9 cellular contexts compared by ENCODE assay signal in genomic region chr9:32589083-32589713, GRCh38. TPM values are rescaled to one million over a fixed set of nuclear protein-coding genes. Genes with fewer than 3 reads are reported as not detected.
DNase-seq lines count a peak whose midpoint lies in the region; ATAC-seq, FAIRE-seq and TF ChIP-seq lines count a peak whose summit lies in the region.
"Had no signal": no experiment of that assay in that cellular context is flagged by ENCODE, and none has a peak within 500 bp of the region (broad histone marks: within the 10 kb centered on the region; RNA-seq: fewer than 3 reads in every experiment).

No MANE protein-coding gene starts in this region.

- H3K4me1 Mint-ChIP-seq in activated CD8-positive, alpha-beta T cell treated with anti-CD3 and anti-CD28 coated beads, Interleukin-2, amount 10 ng/mL, durations not matched to agents 7 days and 5 days (ENCODE audit: low read depth): no peaks in the 10 kb centered on the region

- no peaks in the 10 kb centered on the region for H3K79me2 ChIP-seq in keratinocyte (ENCODE audit: control insufficient read depth, insufficient read depth, low read length)

- no peaks in the 10 kb centered on the region for H3K9me3 Mint-ChIP-seq in activated CD8-positive, alpha-beta T cell treated with anti-CD3 and anti-CD28 coated beads, Interleukin-2, amount 10 ng/mL, durations not matched to agents 7 days and 5 days (ENCODE audit: insufficient read depth)

- H3K9ac ChIP-seq in keratinocyte (ENCODE audit: control insufficient read depth, extremely low read depth, insufficient read depth, low read length): no peak overlapping the region

- H3K4me3 Mint-ChIP-seq in activated CD8-positive, alpha-beta T cell treated with anti-CD3 and anti-CD28 coated beads, Interleukin-2, amount 10 ng/mL, durations not matched to agents 7 days and 5 days: no peak overlapping the region

- DNase-seq in DMS114 treated with DMSO at 0.1 percent for 48 hours (lab: John Stamatoyannopoulos, UW; ENCODE audit: unreplicated experiment) (peak; percentile 28), NB4 (ENCODE audit: low read depth) (peak; percentile 76), keratinocyte (ENCODE audit: low read depth, low spot score) (no peak), nucleus accumbens (lab: John Stamatoyannopoulos, UW) (no peak), 8988T (no peak)
- DNase-seq in activated CD8-positive, alpha-beta T cell treated with anti-CD3 and anti-CD28 coated beads, Interleukin-2, amount 10 ng/mL, durations not matched to agents 7 days and 5 days: no peak

- H3K27me3 Mint-ChIP-seq in activated CD8-positive, alpha-beta T cell treated with anti-CD3 and anti-CD28 coated beads, Interleukin-2, amount 10 ng/mL, durations not matched to agents 7 days and 5 days (ENCODE audit: low read depth): peaks cover 39% of the 10 kb centered on the region

- no peak overlapping the region for H2AFZ ChIP-seq in keratinocyte (ENCODE audit: control insufficient read depth, low read length)

- no peak overlapping the region for H3K27ac ChIP-seq in keratinocyte (ENCODE audit: control insufficient read depth, insufficient read depth, low read length)

- no peaks in the 10 kb centered on the region for H3K36me3 ChIP-seq in keratinocyte (ENCODE audit: control insufficient read depth in 2 of 2, extremely low read depth in 1 of 2, insufficient read depth in 2 of 2, low read length in 2 of 2)

- H3K36me3 Mint-ChIP-seq in activated CD8-positive, alpha-beta T cell treated with anti-CD3 and anti-CD28 coated beads, Interleukin-2, amount 10 ng/mL, durations not matched to agents 7 days and 5 days (ENCODE audit: low read depth): no peaks in the 10 kb centered on the region

- peak; percentile 67 for ATAC-seq in GM21529 (IDR thresholded peaks at IDR 0.05; ENCODE audit: unreplicated experiment)
- peak; percentile 68 for ATAC-seq in activated CD8-positive, alpha-beta T cell treated with anti-CD3 and anti-CD28 coated beads, Interleukin-2, amount 10 ng/mL, durations not matched to agents 7 days and 5 days
- ATAC-seq in GM21526 (IDR thresholded peaks at IDR 0.05; ENCODE audit: low FRiP score, unreplicated experiment): no peak

- H3K4me2 ChIP-seq in keratinocyte (ENCODE audit: control insufficient read depth, extremely low read depth, insufficient read depth, low read depth, low read length): no peak overlapping the region

- no peaks in the 10 kb centered on the region for H3K9me1 ChIP-seq in keratinocyte (ENCODE audit: control insufficient read depth, extremely low read depth, insufficient read depth, low read length)

- FAIRE-seq in keratinocyte (lab: Jason Lieb, UNC): peak; percentile 57
- FAIRE-seq: islet of Langerhans had no signal

- TF ChIP-seq CTCF in NB4 (IDR thresholded peaks at IDR 0.05; ENCODE audit: low read depth, low read length) (peak; percentile 79), keratinocyte (optimal IDR thresholded peaks at IDR 0.05 in 1 of 3, IDR thresholded peaks at IDR 0.05 in 1 of 3, conservative IDR thresholded peaks at IDR 0.05 in 1 of 3; ENCODE audit: extremely low read depth in 1 of 3, insufficient read depth in 2 of 3, low read length in 3 of 3) (peak in 2 of 3 experiments; percentile 51 to 58)

- POLR2A ChIA-PET in activated CD8-positive, alpha-beta T cell treated with anti-CD3 and anti-CD28 coated beads, Interleukin-2, amount 10 ng/mL, durations not matched to agents 7 days and 5 days (lab: Charles Lee): interaction anchor here (0.7 kb wide), 1 partner anchor 436 kb away, joined by 3 read pairs; the partner anchor contains the start of gene DNAJA1

- H3K9me3 ChIP-seq in keratinocyte (ENCODE audit: control insufficient read depth, low read depth, low read length): no peaks in the 10 kb centered on the region

- no peak overlapping the region for H3K4me3 ChIP-seq in NB4 (ENCODE audit: low read depth, low read length)
- H3K4me3 ChIP-seq in keratinocyte (ENCODE audit: control insufficient read depth in 2 of 3, extremely low read depth in 1 of 3, insufficient read depth in 2 of 3, low read depth in 1 of 3, low read length in 3 of 3): no peak overlapping the region

- no peaks in the 10 kb centered on the region for H3K27me3 ChIP-seq in keratinocyte (ENCODE audit: control insufficient read depth, extremely low read depth, insufficient read depth, low read length)

- peaks cover 8% of the 10 kb centered on the region for H3K4me1 ChIP-seq in keratinocyte (ENCODE audit: control insufficient read depth, extremely low read depth, insufficient read depth, low read length)

- H3K27ac Mint-ChIP-seq in activated CD8-positive, alpha-beta T cell treated with anti-CD3 and anti-CD28 coated beads, Interleukin-2, amount 10 ng/mL, durations not matched to agents 7 days and 5 days: no peak overlapping the region

- dilution Hi-C loops in keratinocyte (cut with MboI; ENCODE audit: extremely low pct_ligation_motif_present, low sequenced_read_pairs): no loop called here

- no peaks in the 10 kb centered on the region for H4K20me1 ChIP-seq in keratinocyte (ENCODE audit: control insufficient read depth, extremely low read depth, insufficient read depth, low read length)

- CTCF ChIA-PET in activated CD8-positive, alpha-beta T cell treated with anti-CD3 and anti-CD28 coated beads, Interleukin-2, amount 10 ng/mL, durations not matched to agents 7 days and 5 days (lab: Charles Lee): interaction anchor here (0.7 to 6.6 kb wide), 8 partner anchors 8 to 637 kb away, joined by 3 to 50 read pairs (median 7); no protein-coding TSS in a partner anchor

- no peak for TF ChIP-seq POLR2A in NB4 (IDR thresholded peaks at IDR 0.05; ENCODE audit: extremely low read depth, insufficient read length)

RNA-seq across cellular contexts. Expression of gene NDUFB6, which starts 16.2 kb away (rescaled TPM):
- total RNA-seq in activated CD8-positive, alpha-beta T cell treated with anti-CD3 and anti-CD28 coated beads, Interleukin-2, amount 10 ng/mL, durations not matched to agents 7 days and 5 days: 10 to 100 TPM; 47.5 to 57.7 TPM
- 50.2 to 67.0 TPM (median 60.7 TPM) in 3 replicates for polyA plus RNA-seq in keratinocyte
- 47.3 TPM for polyA plus RNA-seq in keratinocyte (2011; ENCODE audit: low read depth)
- 38.4 and 41.6 TPM in 2 replicates for polyA plus RNA-seq in keratinocyte (2011; cell fraction: cytosol; rRNA removed)
- 16.5 and 25.5 TPM in 2 replicates for polyA plus RNA-seq in keratinocyte (2011; cell fraction: nucleus; rRNA removed)
- 33.3 and 74.3 TPM in 2 replicates for polyA plus RNA-seq in keratinocyte (2012; ENCODE audit: low replicate concordance)
- 8.0 to 16.1 TPM (median 9.6 TPM) in 3 replicates for polyA minus RNA-seq in keratinocyte
- 42.8 TPM for polyA minus RNA-seq in keratinocyte (2011; cell fraction: cytosol; rRNA and poly(A)+ RNA removed)
- polyA minus RNA-seq in keratinocyte (2011; cell fraction: nucleus; rRNA and poly(A)+ RNA removed): 6.8 and 10.2 TPM in 2 replicates

RNA-seq across cellular contexts. Expression of gene TOPORS, which starts 36.8 kb away (rescaled TPM):
- 10 to 100 TPM; 11.9 to 12.0 TPM for total RNA-seq in activated CD8-positive, alpha-beta T cell treated with anti-CD3 and anti-CD28 coated beads, Interleukin-2, amount 10 ng/mL, durations not matched to agents 7 days and 5 days
- polyA plus RNA-seq in keratinocyte: 12.8 to 17.1 TPM (median 13.5 TPM) in 3 replicates
- polyA plus RNA-seq in keratinocyte (2011; ENCODE audit: low read depth): 37.3 TPM
- polyA plus RNA-seq in keratinocyte (2011; cell fraction: cytosol; rRNA removed): 6.9 and 14.0 TPM in 2 replicates
- polyA plus RNA-seq in keratinocyte (2011; cell fraction: nucleus; rRNA removed): 17.1 and 24.5 TPM in 2 replicates
- polyA plus RNA-seq in keratinocyte (2012; ENCODE audit: low replicate concordance): 13.5 and 17.0 TPM in 2 replicates
- 8.2 to 27.8 TPM (median 19.3 TPM) in 3 replicates for polyA minus RNA-seq in keratinocyte
- polyA minus RNA-seq in keratinocyte (2011; cell fraction: cytosol; rRNA and poly(A)+ RNA removed): 9.2 TPM
- 18.5 and 36.0 TPM in 2 replicates for polyA minus RNA-seq in keratinocyte (2011; cell fraction: nucleus; rRNA and poly(A)+ RNA removed)

RNA-seq across cellular contexts. Expression of gene SMIM27, which starts 37.1 kb away (rescaled TPM):
- total RNA-seq in activated CD8-positive, alpha-beta T cell treated with anti-CD3 and anti-CD28 coated beads, Interleukin-2, amount 10 ng/mL, durations not matched to agents 7 days and 5 days: 10 to 100 TPM; 15.6 to 17.1 TPM
- 2.0 to 21.9 TPM (median 13.0 TPM) in 3 replicates for polyA plus RNA-seq in keratinocyte
- polyA plus RNA-seq in keratinocyte (2011; ENCODE audit: low read depth): 1.6 TPM
- polyA plus RNA-seq in keratinocyte (2011; cell fraction: cytosol; rRNA removed): 1.9 and 3.4 TPM in 2 replicates
- 1.0 and 1.9 TPM in 2 replicates for polyA plus RNA-seq in keratinocyte (2011; cell fraction: nucleus; rRNA removed)
- polyA plus RNA-seq in keratinocyte (2012; ENCODE audit: low replicate concordance): 17.5 and 21.5 TPM in 2 replicates
- 1.1 to 3.9 TPM (median 1.9 TPM) in 3 replicates for polyA minus RNA-seq in keratinocyte
- polyA minus RNA-seq in keratinocyte (2011; cell fraction: cytosol; rRNA and poly(A)+ RNA removed): not detected
- polyA minus RNA-seq in keratinocyte (2011; cell fraction: nucleus; rRNA and poly(A)+ RNA removed): 2.5 TPM in 1 of 2 replicates, not detected in the other

RNA-seq across cellular contexts. Expression of gene TAF1L, which starts 46.3 kb away (rescaled TPM):
- under 1 TPM in 1 of 2 experiments, not detected in 1; 0.05 TPM for total RNA-seq in activated CD8-positive, alpha-beta T cell treated with anti-CD3 and anti-CD28 coated beads, Interleukin-2, amount 10 ng/mL, durations not matched to agents 7 days and 5 days
- 0.01 TPM in 1 of 3 replicates, not detected in the others for polyA plus RNA-seq in keratinocyte
- polyA plus RNA-seq in keratinocyte (2011; ENCODE audit: low read depth): not detected
- polyA plus RNA-seq in keratinocyte (2011; cell fraction: cytosol; rRNA removed): 0.01 and 0.02 TPM in 2 replicates
- 0.01 and 0.05 TPM in 2 replicates for polyA plus RNA-seq in keratinocyte (2011; cell fraction: nucleus; rRNA removed)
- polyA plus RNA-seq in keratinocyte (2012; ENCODE audit: low replicate concordance): not detected in 2 replicates
- polyA minus RNA-seq in keratinocyte: not detected in 3 replicates
- polyA minus RNA-seq in keratinocyte (2011; cell fraction: cytosol; rRNA and poly(A)+ RNA removed): not detected
- not detected in 2 replicates for polyA minus RNA-seq in keratinocyte (2011; cell fraction: nucleus; rRNA and poly(A)+ RNA removed)

Comparison
In these comparisons a context has a peak if more than half of its experiments do, and no peak if none do; other contexts are left out.
1. DNase-seq: peak in DMS114 treated with DMSO at 0.1 percent for 48 hours (single experiment) and NB4 (single experiment); none in activated CD8-positive, alpha-beta T cell treated with anti-CD3 and anti-CD28 coated beads, Interleukin-2, amount 10 ng/mL, durations not matched to agents 7 days and 5 days (single experiment), keratinocyte (single experiment), nucleus accumbens (0 of 56) and 8988T (single experiment).